Comparison of ENCODE assay signal across 8 cellular contexts in genomic region chr18:31683968-31684278, GRCh38. TPM values are rescaled to one million over a fixed set of nuclear protein-coding genes. Genes with fewer than 3 reads are reported as not detected.
DNase-seq lines count a peak whose midpoint lies in the region; ATAC-seq and TF ChIP-seq lines count a peak whose summit lies in the region.

No MANE protein-coding gene starts in this region.

- CTCF ChIA-PET in HEK293 (lab: Yijun Ruan, JAX) = interaction anchor here (1.0 to 1.2 kb wide), 2 partner anchors 37 to 38 kb away, joined by 3 to 6 read pairs; no protein-coding TSS in a partner anchor

- H3K4me3 ChIP-seq in HEK293 (ENCODE audit: low read depth, low read length) = peak overlapping the region; percentile 71
- H3K4me3 ChIP-seq in skeletal muscle satellite cell (ENCODE audit: low read length) = peak overlapping the region; percentile 77

- peak overlapping the region; percentile 91 for H3K4me2 ChIP-seq in skeletal muscle satellite cell (ENCODE audit: low read length)

- H3K27ac ChIP-seq in HEK293 (ENCODE audit: extremely low read depth, low read depth, low read length) (peak overlapping the region; percentile 71), VCaP (peak overlapping the region; percentile 89)

- POLR2A ChIA-PET in HEK293 (lab: Yijun Ruan, JAX) = interaction anchor here (0.5 kb wide), 1 partner anchor 455 kb away, joined by 3 read pairs; no protein-coding TSS in a partner anchor

- peak; percentile 49 for DNase-seq in foreskin melanocyte
- DNase-seq in HCEC 1CT = no peak
- no peak for DNase-seq in globus pallidus (ENCODE audit: low spot score)
- DNase-seq in D341Med (ENCODE audit: low spot score) = no peak

- TF ChIP-seq CTCF in HEK293 (tag by site-specific recombination; IDR thresholded peaks at IDR 0.05) (no peak), VCaP (conservative IDR thresholded peaks at IDR 0.05) (no peak)

- no peak for ATAC-seq in HG03045 (IDR thresholded peaks at IDR 0.05; ENCODE audit: unreplicated experiment)

- H3K27me3 ChIP-seq in skeletal muscle satellite cell (ENCODE audit: control insufficient read depth, insufficient read depth, low read length) = peaks cover 8% of the 10 kb centered on the region

- peak overlapping the region; percentile 65 for H3K9ac ChIP-seq in skeletal muscle satellite cell (ENCODE audit: low read depth, low read length)

- H3K4me1 ChIP-seq in HEK293 (ENCODE audit: control insufficient read depth, insufficient read depth, low read length) (peaks cover 2% of the 10 kb centered on the region), skeletal muscle satellite cell (ENCODE audit: control insufficient read depth, insufficient read depth, low read length) (peaks cover 16% of the 10 kb centered on the region)

- H3K36me3 ChIP-seq in HEK293 (ENCODE audit: control insufficient read depth in 2 of 2, insufficient read depth in 1 of 2, low read length in 2 of 2) (no peaks in the 10 kb centered on the region), skeletal muscle satellite cell (ENCODE audit: insufficient read depth, low read length) (no peaks in the 10 kb centered on the region)

- H3K9me3 ChIP-seq in HEK293 (ENCODE audit: control insufficient read depth, insufficient read depth, low read depth, low read length) = no peaks in the 10 kb centered on the region
- no peaks in the 10 kb centered on the region for H3K9me3 ChIP-seq in skeletal muscle satellite cell (replicated peaks; ENCODE audit: low read length)

TF ChIP-seq in HEK293, 187 proteins besides CTCF, POLR2A, EP300 and RAD21:
- peak; percentile 73 for TF ChIP-seq PRDM10 (tag by site-specific recombination; IDR thresholded peaks at IDR 0.05)
- TF ChIP-seq BCL11A (tag by site-specific recombination; IDR thresholded peaks at IDR 0.05; ENCODE audit: low read depth) = no peak
- TF ChIP-seq ZBTB44 (tag by site-specific recombination; IDR thresholded peaks at IDR 0.05) = 0 out of 2 replicates have a peak, but pooled peaks have one; percentile 11
- no peak for TF ChIP-seq ZNF544 (tag by site-specific recombination; IDR thresholded peaks at IDR 0.05)
- TF ChIP-seq KLF10 (tag by site-specific recombination; IDR thresholded peaks at IDR 0.05) = peak; percentile 69; the same call in 1 of the 2 replicates
- TF ChIP-seq ZNF621 (tag by site-specific recombination; IDR thresholded peaks at IDR 0.05) = no peak

RNA-seq across cellular contexts. Expression of gene B4GALT6, which starts 0.5 kb away (rescaled TPM):
- 3.9 and 4.3 TPM in 2 replicates for total RNA-seq in skeletal muscle satellite cell (2012; rRNA removed)
